Comparison of ENCODE assay signal across 10 cellular contexts in genomic region chr7:94183289-94183749, GRCh38.
A peak's percentile ranks its signal among the peaks of the same experiment; 100 is the strongest.
DNase-seq lines count a peak whose midpoint lies in the region; ATAC-seq, FAIRE-seq and TF ChIP-seq lines count a peak whose summit lies in the region.
"Had no signal": no experiment of that assay in that cellular context is flagged by ENCODE, and none has a peak within 500 bp of the region (broad histone marks: within the 10 kb centered on the region; RNA-seq: fewer than 3 reads in every experiment).

No MANE protein-coding gene starts in this region.

- H3K36me3 ChIP-seq in right lobe of liver (no peaks in the 10 kb centered on the region), small intestine (ENCODE audit: control insufficient read depth in 2 of 2, insufficient read depth in 2 of 2, low read length in 2 of 2) (no peaks in the 10 kb centered on the region)

- no peaks in the 10 kb centered on the region for H3K4me1 ChIP-seq in right lobe of liver
- H3K4me1 ChIP-seq in small intestine (ENCODE audit: control insufficient read depth in 2 of 2, insufficient read depth in 1 of 2, low read depth in 1 of 2, low read length in 1 of 2): no peaks in the 10 kb centered on the region

- intact Hi-C loops in right lobe of liver (cut with DNase I): no loop called here
- intact Hi-C loops in activated CD4-positive, alpha-beta T cell treated with anti-CD3 and anti-CD28 coated beads for 36 hours (cut with DNase I, micrococcal nuclease): no loop called here

- H3K4me3 ChIP-seq in cardiac fibroblast (replicated peaks in 1 of 2; ENCODE audit: low read depth in 2 of 2, low read length in 2 of 2) (no peak overlapping the region), right lobe of liver (no peak overlapping the region), small intestine (ENCODE audit: low read depth in 1 of 2, low read length in 2 of 2) (no peak overlapping the region)

- peaks cover 5% of the 10 kb centered on the region for H3K27me3 Mint-ChIP-seq in activated CD4-positive, alpha-beta T cell treated with anti-CD3 and anti-CD28 coated beads for 36 hours

- H3K27ac Mint-ChIP-seq in activated CD4-positive, alpha-beta T cell treated with anti-CD3 and anti-CD28 coated beads for 36 hours: no peak overlapping the region
- H3K27ac Mint-ChIP-seq: CD14-positive monocyte had no signal

- ATAC-seq in right lobe of liver: peak; percentile 83 to 95 (median 88)
- no peak for ATAC-seq in HG02642 (IDR thresholded peaks at IDR 0.05; ENCODE audit: poor library complexity, unreplicated experiment)
- ATAC-seq in activated CD4-positive, alpha-beta T cell treated with anti-CD3 and anti-CD28 coated beads for 36 hours: no peak

- no peaks in the 10 kb centered on the region for H3K4me1 Mint-ChIP-seq in activated CD4-positive, alpha-beta T cell treated with anti-CD3 and anti-CD28 coated beads for 36 hours

- WGBS in right lobe of liver (ENCODE audit: insufficient coverage, low coverage, low lambda C conversion rate, missing lambda C conversion rate): 32% methylated on average over 2 of the region's 2 CpGs
- WGBS in small intestine, 3 donors: 31 to 48% (median 42%) methylated on average over 2 of the region's 2 CpGs

- no peaks in the 10 kb centered on the region for H3K9me3 Mint-ChIP-seq in activated CD4-positive, alpha-beta T cell treated with anti-CD3 and anti-CD28 coated beads for 36 hours (ENCODE audit: low read depth)

- CTCF ChIA-PET in activated CD4-positive, alpha-beta T cell treated with anti-CD3 and anti-CD28 coated beads for 36 hours (lab: Charles Lee): no interaction called here

- H3K9me3 ChIP-seq in right lobe of liver (no peaks in the 10 kb centered on the region), small intestine (ENCODE audit: control insufficient read depth, low read depth) (no peaks in the 10 kb centered on the region)

- POLR2A ChIA-PET in activated CD4-positive, alpha-beta T cell treated with anti-CD3 and anti-CD28 coated beads for 36 hours (lab: Charles Lee): no interaction called here

- H3K4me3 Mint-ChIP-seq in activated CD4-positive, alpha-beta T cell treated with anti-CD3 and anti-CD28 coated beads for 36 hours: no peak overlapping the region
- H3K4me3 Mint-ChIP-seq: CD14-positive monocyte had no signal

- TF ChIP-seq CTCF in cardiac fibroblast (IDR thresholded peaks at IDR 0.05; ENCODE audit: low read depth, low read length): peak; percentile 7
- TF ChIP-seq CTCF in right lobe of liver (IDR thresholded peaks at IDR 0.05): no peak

- no peak for FAIRE-seq in GM19239 (lab: Jason Lieb, UNC)
- FAIRE-seq in small intestine (lab: Jason Lieb, UNC): no peak

- no peak for TF ChIP-seq POLR2A in right lobe of liver (IDR thresholded peaks at IDR 0.05)

- H3K27ac ChIP-seq in right lobe of liver: peak overlapping the region in 1 of 3 donors; percentile 11
- H3K27ac ChIP-seq in small intestine (ENCODE audit: low read depth in 1 of 2, low read length in 1 of 2): peak overlapping the region in 1 of 2 donors; percentile 90
- H3K27ac ChIP-seq: HL-60 had no signal

- DNase-seq in A172 (ENCODE audit: low spot score) (peak; percentile 100), HuH-7.5 (ENCODE audit: low spot score) (peak; percentile 6), cardiac fibroblast (ENCODE audit: low read depth in 2 of 2) (peak; percentile 99 to 100), right lobe of liver (peak in 2 of 3 donors; percentile 20 to 57), GM19239 (ENCODE audit: insufficient read length, low spot score) (no peak), small intestine (no peak)
- DNase-seq in activated CD4-positive, alpha-beta T cell treated with anti-CD3 and anti-CD28 coated beads for 36 hours: no peak

- no peaks in the 10 kb centered on the region for H3K27me3 ChIP-seq in right lobe of liver
- H3K27me3 ChIP-seq in small intestine (ENCODE audit: control insufficient read depth in 2 of 2, insufficient read depth in 2 of 2, low read length in 2 of 2): no peaks in the 10 kb centered on the region

- no peaks in the 10 kb centered on the region for H3K36me3 Mint-ChIP-seq in activated CD4-positive, alpha-beta T cell treated with anti-CD3 and anti-CD28 coated beads for 36 hours (ENCODE audit: low read depth)
- H3K36me3 Mint-ChIP-seq: CD14-positive monocyte had no signal

Comparison
In these comparisons a context has a peak if more than half of its experiments do, and no peak if none do; other contexts are left out.
1. DNase-seq: peak in A172 (single experiment), HuH-7.5 (single experiment), cardiac fibroblast (2 of 2) and right lobe of liver (2 of 3); none in GM19239 (single experiment), activated CD4-positive, alpha-beta T cell treated with anti-CD3 and anti-CD28 coated beads for 36 hours (single experiment) and small intestine (single experiment).
2. ATAC-seq: peak in right lobe of liver (4 of 4); none in HG02642 (single experiment) and activated CD4-positive, alpha-beta T cell treated with anti-CD3 and anti-CD28 coated beads for 36 hours (single experiment).